Comparison of ENCODE assay signal across 2 cellular contexts in the genomic region with DNA sequence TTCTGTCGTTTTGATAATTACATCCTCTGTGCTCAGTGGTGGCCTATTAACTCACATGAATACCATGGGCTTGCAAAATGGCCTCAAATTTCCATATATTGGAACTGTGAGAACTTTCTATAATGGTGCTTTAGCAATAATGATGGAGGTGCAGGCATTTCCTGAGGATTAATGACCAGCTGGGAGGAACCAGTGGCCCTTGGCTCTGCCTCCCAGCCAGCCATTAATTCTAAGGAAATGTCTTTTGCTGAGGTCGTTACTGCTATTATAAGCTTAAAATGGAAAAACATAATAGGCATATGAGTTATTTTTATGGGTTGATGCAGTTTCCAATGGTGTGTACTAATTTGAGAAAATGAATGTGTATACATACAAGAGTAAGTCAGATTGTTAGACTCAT.
TF ChIP-seq lines count a peak whose summit lies in the region.

No MANE protein-coding gene starts in this region.

TF ChIP-seq in SK-N-SH, 30 proteins besides CTCF, POLR2A, EP300 and RAD21 (continued from another document):
- TF ChIP-seq FOXJ3 (CRISPR knock-in tag; IDR thresholded peaks at IDR 0.05) (no peak), MAX (IDR thresholded peaks at IDR 0.05; ENCODE audit: low read depth) (no peak), JUND (IDR thresholded peaks at IDR 0.05) (no peak)
- TF ChIP-seq, protein P1, sequence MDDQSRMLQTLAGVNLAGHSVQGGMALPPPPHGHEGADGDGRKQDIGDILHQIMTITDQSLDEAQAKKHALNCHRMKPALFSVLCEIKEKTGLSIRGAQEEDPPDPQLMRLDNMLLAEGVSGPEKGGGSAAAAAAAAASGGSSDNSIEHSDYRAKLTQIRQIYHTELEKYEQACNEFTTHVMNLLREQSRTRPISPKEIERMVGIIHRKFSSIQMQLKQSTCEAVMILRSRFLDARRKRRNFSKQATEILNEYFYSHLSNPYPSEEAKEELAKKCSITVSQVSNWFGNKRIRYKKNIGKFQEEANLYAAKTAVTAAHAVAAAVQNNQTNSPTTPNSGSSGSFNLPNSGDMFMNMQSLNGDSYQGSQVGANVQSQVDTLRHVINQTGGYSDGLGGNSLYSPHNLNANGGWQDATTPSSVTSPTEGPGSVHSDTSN (IDR thresholded peaks at IDR 0.05), result no peak

TF ChIP-seq in SK-N-SH treated with all-trans-retinoic acid at 6 μM for 48 hours, 23 proteins besides CTCF, POLR2A, EP300 and RAD21 (continued from another document):
- TF ChIP-seq RARB (CRISPR knock-in tag; IDR thresholded peaks at IDR 0.05), result no peak
- TF ChIP-seq ZNF565 (CRISPR knock-in tag; conservative IDR thresholded peaks at IDR 0.05; ENCODE audit: low read depth), result no peak
- no peak for TF ChIP-seq TOX (CRISPR knock-in tag; IDR thresholded peaks at IDR 0.05; ENCODE audit: borderline replicate concordance)
- no peak for TF ChIP-seq ESRRG (CRISPR knock-in tag; IDR thresholded peaks at IDR 0.05)
